ENCODE assay signal across 16 cellular contexts in genomic region chr16:28880955-28881354, GRCh38. TPM values are rescaled to one million over a fixed set of nuclear protein-coding genes. Genes with fewer than 3 reads are reported as not detected.
DNase-seq lines count a peak whose midpoint lies in the region; ATAC-seq and TF ChIP-seq lines count a peak whose summit lies in the region.
"Had no signal": no experiment of that assay in that cellular context is flagged by ENCODE, and none has a peak within 500 bp of the region (broad histone marks: within the 10 kb centered on the region; RNA-seq: fewer than 3 reads in every experiment).

No MANE protein-coding gene starts in this region.

- H3K9me3 ChIP-seq in osteoblast (ENCODE audit: low read depth, low read length), result no peaks in the 10 kb centered on the region
- H3K9me3 ChIP-seq: gastroesophageal sphincter, spleen had no signal

- no peaks in the 10 kb centered on the region for H3K36me3 Mint-ChIP-seq in activated CD4-positive, alpha-beta T cell treated with anti-CD3 and anti-CD28 coated beads, Interleukin-2, amount 10 ng/mL, durations not matched to agents 24 days and 14 days (ENCODE audit: low read depth)
- H3K36me3 Mint-ChIP-seq in IgD-negative memory B cell (no peaks in the 10 kb centered on the region), chondrocyte (ENCODE audit: low read depth) (no peaks in the 10 kb centered on the region)

- peaks cover 21% of the 10 kb centered on the region for H3K4me1 Mint-ChIP-seq in activated CD4-positive, alpha-beta T cell treated with anti-CD3 and anti-CD28 coated beads, Interleukin-2, amount 10 ng/mL, durations not matched to agents 24 days and 14 days
- H3K4me1 Mint-ChIP-seq in IgD-negative memory B cell (peaks cover 0 to 3% (median 2%) of the 10 kb centered on the region in 3 donors), chondrocyte (ENCODE audit: low read depth) (peaks cover 6% of the 10 kb centered on the region)

- H3K27me3 Mint-ChIP-seq in activated CD4-positive, alpha-beta T cell treated with anti-CD3 and anti-CD28 coated beads, Interleukin-2, amount 10 ng/mL, durations not matched to agents 24 days and 14 days, result no peaks in the 10 kb centered on the region
- peaks cover 6% of the 10 kb centered on the region for H3K27me3 Mint-ChIP-seq in IgD-negative memory B cell
- H3K27me3 Mint-ChIP-seq in chondrocyte (ENCODE audit: low read depth), result no peaks in the 10 kb centered on the region

- H3K4me2 ChIP-seq in osteoblast (ENCODE audit: insufficient read depth, low read length), result no peak overlapping the region

- H3K27me3 ChIP-seq in osteoblast (ENCODE audit: insufficient read depth, low read length), result no peaks in the 10 kb centered on the region

- peaks cover 14% of the 10 kb centered on the region for H3K4me1 ChIP-seq in osteoblast (ENCODE audit: insufficient read depth, low read length)

- no peaks in the 10 kb centered on the region for H3K36me3 ChIP-seq in osteoblast (ENCODE audit: insufficient read depth, low read length)
- H3K36me3 ChIP-seq: gastroesophageal sphincter had no signal

- H3K27ac Mint-ChIP-seq in activated CD4-positive, alpha-beta T cell treated with anti-CD3 and anti-CD28 coated beads, Interleukin-2, amount 10 ng/mL, durations not matched to agents 24 days and 14 days, result peak overlapping the region; percentile 7
- no peak overlapping the region for H3K27ac Mint-ChIP-seq in IgD-negative memory B cell
- H3K27ac Mint-ChIP-seq in chondrocyte (ENCODE audit: unreplicated experiment), result no peak overlapping the region

- H3K4me3 ChIP-seq in osteoblast (ENCODE audit: insufficient read depth, low read length), result no peak overlapping the region

- intact Hi-C loops in activated CD4-positive, alpha-beta T cell treated with anti-CD3 and anti-CD28 coated beads, Interleukin-2, amount 10 ng/mL, durations not matched to agents 24 days and 14 days (cut with micrococcal nuclease), result loop anchor here (2.0 to 5.0 kb wide), 2 partner anchors 34 to 46 kb away; partner anchors contain the start of genes RABEP2 and TUFM

- H4K20me1 ChIP-seq in osteoblast (ENCODE audit: insufficient read depth, low read length), result no peaks in the 10 kb centered on the region

- no peak for TF ChIP-seq CTCF in chondrocyte (IDR thresholded peaks at IDR 0.05)
- no peak for TF ChIP-seq CTCF in osteoblast (IDR thresholded peaks at IDR 0.05; ENCODE audit: extremely low read depth, low read depth, low read length)

- no peak for DNase-seq in activated CD4-positive, alpha-beta T cell treated with anti-CD3 and anti-CD28 coated beads, Interleukin-2, amount 10 ng/mL, durations not matched to agents 24 days and 14 days
- no peak for DNase-seq in activated CD4-positive, alpha-beta T cell treated with anti-CD3 and anti-CD28 coated beads for 48 hours
- DNase-seq in chondrocyte (ENCODE audit: low spot score) (no peak), osteoblast (ENCODE audit: insufficient read length, low spot score, missing footprints) (peak; percentile 83), NCI-H2227 treated with DMSO at 0.1 percent for 48 hours (lab: John Stamatoyannopoulos, UW) (no peak), HCEC 1CT (no peak)
- DNase-seq: anterior cingulate cortex; effector CD4-positive, alpha-beta T cell; left cardiac atrium; MV-4-11; NCI-H345 had no signal

- no peak overlapping the region for H2AFZ ChIP-seq in osteoblast (ENCODE audit: low read length)

- no peaks in the 10 kb centered on the region for H3K9me3 Mint-ChIP-seq in activated CD4-positive, alpha-beta T cell treated with anti-CD3 and anti-CD28 coated beads, Interleukin-2, amount 10 ng/mL, durations not matched to agents 24 days and 14 days
- H3K9me3 Mint-ChIP-seq in IgD-negative memory B cell (no peaks in the 10 kb centered on the region), chondrocyte (ENCODE audit: low read depth) (no peaks in the 10 kb centered on the region)

- H3K4me3 Mint-ChIP-seq in activated CD4-positive, alpha-beta T cell treated with anti-CD3 and anti-CD28 coated beads, Interleukin-2, amount 10 ng/mL, durations not matched to agents 24 days and 14 days, result peak overlapping the region; percentile 96
- H3K4me3 Mint-ChIP-seq in IgD-negative memory B cell, result peak overlapping the region; percentile 35 to 85 (median 68)
- peak overlapping the region; percentile 40 for H3K4me3 Mint-ChIP-seq in chondrocyte (ENCODE audit: unreplicated experiment)

- H3K79me2 ChIP-seq in osteoblast (ENCODE audit: insufficient read depth, low read length), result no peaks in the 10 kb centered on the region

- H3K27ac ChIP-seq in osteoblast (ENCODE audit: low read depth, low read length), result no peak overlapping the region
- H3K27ac ChIP-seq: gastroesophageal sphincter, spleen had no signal

- ATAC-seq in HG03135 (IDR thresholded peaks at IDR 0.05; ENCODE audit: unreplicated experiment), result no peak
- ATAC-seq: gastroesophageal sphincter had no signal

RNA-seq across cellular contexts. Expression of gene ATP2A1, which starts 2.7 kb away (rescaled TPM):
- 1.8 and 2.4 TPM in 2 replicates for total RNA-seq in activated CD4-positive, alpha-beta T cell treated with anti-CD3 and anti-CD28 coated beads, Interleukin-2, amount 10 ng/mL, durations not matched to agents 24 days and 14 days
- polyA plus RNA-seq in IgD-negative memory B cell, result not detected
- total RNA-seq in chondrocyte (0.31 to 1.8 TPM (median 0.42 TPM) in 3 replicates), osteoblast (0.29 and 0.36 TPM in 2 replicates)

RNA-seq across cellular contexts. Expression of gene SH2B1, which starts 17.3 kb away (rescaled TPM):
- 49.7 and 51.7 TPM in 2 replicates for total RNA-seq in activated CD4-positive, alpha-beta T cell treated with anti-CD3 and anti-CD28 coated beads, Interleukin-2, amount 10 ng/mL, durations not matched to agents 24 days and 14 days
- 5.2 TPM for polyA plus RNA-seq in IgD-negative memory B cell
- total RNA-seq in chondrocyte (36.4 to 48.1 TPM (median 38.1 TPM) in 3 replicates), osteoblast (14.8 and 17.1 TPM in 2 replicates)

RNA-seq across cellular contexts. Expression of gene TUFM, which starts 34.8 kb away (rescaled TPM):
- 276 and 279 TPM in 2 replicates for total RNA-seq in activated CD4-positive, alpha-beta T cell treated with anti-CD3 and anti-CD28 coated beads, Interleukin-2, amount 10 ng/mL, durations not matched to agents 24 days and 14 days
- polyA plus RNA-seq in IgD-negative memory B cell, result 139 TPM
- total RNA-seq in chondrocyte, result 91.1 to 120 TPM (median 95.0 TPM) in 3 replicates
- 89.9 and 101 TPM in 2 replicates for total RNA-seq in osteoblast

RNA-seq across cellular contexts. Expression of gene RABEP2, which starts 44.1 kb away (rescaled TPM):
- 20.5 and 23.7 TPM in 2 replicates for total RNA-seq in activated CD4-positive, alpha-beta T cell treated with anti-CD3 and anti-CD28 coated beads, Interleukin-2, amount 10 ng/mL, durations not matched to agents 24 days and 14 days
- polyA plus RNA-seq in IgD-negative memory B cell, result 31.7 TPM
- total RNA-seq in chondrocyte (20.1 to 24.6 TPM (median 22.4 TPM) in 3 replicates), osteoblast (27.4 and 31.5 TPM in 2 replicates)

RNA-seq across cellular contexts. Expression of gene CD19, which starts 50.8 kb away (rescaled TPM):
- total RNA-seq in activated CD4-positive, alpha-beta T cell treated with anti-CD3 and anti-CD28 coated beads, Interleukin-2, amount 10 ng/mL, durations not matched to agents 24 days and 14 days, result not detected in 2 replicates
- polyA plus RNA-seq in IgD-negative memory B cell, result 185 TPM
- total RNA-seq in chondrocyte (not detected in 3 replicates), osteoblast (not detected in 2 replicates)
- total RNA-seq: gastroesophageal sphincter, ureter had no signal

Comparison
In these comparisons a context has a peak if more than half of its experiments do, and no peak if none do; other contexts are left out.
1. H3K4me3 Mint-ChIP-seq: peak in every context shown above with its lines; median percentile 96 in activated CD4-positive, alpha-beta T cell treated with anti-CD3 and anti-CD28 coated beads, Interleukin-2, amount 10 ng/mL, durations not matched to agents 24 days and 14 days; 68 in IgD-negative memory B cell; 40 in chondrocyte.